22 cellular contexts compared by ENCODE assay signal in genomic region chr1:36582066-36582755, GRCh38.
"Had no signal": no experiment of that assay in that cellular context is flagged by ENCODE, and none has a peak within 500 bp of the region (broad histone marks: within the 10 kb centered on the region; RNA-seq: fewer than 3 reads in every experiment).

No MANE protein-coding gene starts in this region.

- H3K9me3 Mint-ChIP-seq: activated T-cell treated with anti-CD3 and anti-CD28 coated beads, Interleukin-2, amount 50 U/mL, for 4 hours; activated T-helper 2 cell treated with anti-CD3 and anti-CD28 coated beads, Interferon-gamma antibody, Interleukin-2, Interleukin-4, amounts not matched to agents 10 μg/mL and 5 μg/mL and 100 μg/mL, durations not matched to agents 14 hours and 24 hours and 36 hours; dendritic cell treated with granulocyte-macrophage colony-stimulating factor and Interleukin-4, amounts not matched to agents 40 ng/mL and 50 ng/mL, for 4 days; neural crest cell; stimulated activated naive CD8-positive, alpha-beta T cell treated with anti-CD3 and anti-CD28 coated beads, Interleukin-15, Interleukin-2, amounts not matched to agents 100 ng/mL and 50 ng/mL, for 24 hours had no signal

- H3K4me3 ChIP-seq: adrenal gland, ascending aorta, heart right ventricle, lung, prostate gland, tibial artery had no signal

- H3K9me3 ChIP-seq: adrenal gland, ascending aorta, heart right ventricle, prostate gland, tibial artery had no signal

- H3K4me1 ChIP-seq: adrenal gland, ascending aorta, heart right ventricle, prostate gland, tibial artery had no signal

- H3K27me3 ChIP-seq: ascending aorta, brain microvascular endothelial cell had no signal

- DNase-seq: activated naive CD4-positive, alpha-beta T cell; activated T-cell treated with anti-CD3 and anti-CD28 coated beads, Interleukin-2, amount 50 U/mL, for 4 hours; adrenal gland; brain microvascular endothelial cell; caudate nucleus; effector CD4-positive, alpha-beta T cell; erythroblast; foreskin fibroblast; heart right ventricle; naive thymus-derived CD4-positive, alpha-beta T cell; stimulated activated CD4-positive, alpha-beta T cell treated with anti-CD3 and anti-CD28 coated beads, Interleukin-4, amount 100 ng/mL, for 24 hours; substantia nigra; T-helper 9 cell; tibial artery had no signal

- H3K36me3 Mint-ChIP-seq: activated naive CD8-positive, alpha-beta T cell; naive thymus-derived CD4-positive, alpha-beta T cell had no signal

- H3K4me3 Mint-ChIP-seq: activated naive CD8-positive, alpha-beta T cell; activated T-cell treated with anti-CD3 and anti-CD28 coated beads, Interleukin-2, amount 50 U/mL, for 4 hours; dendritic cell treated with granulocyte-macrophage colony-stimulating factor and Interleukin-4, amounts not matched to agents 40 ng/mL and 50 ng/mL, for 4 days; naive thymus-derived CD4-positive, alpha-beta T cell; neural crest cell; stimulated activated naive CD8-positive, alpha-beta T cell treated with anti-CD3 and anti-CD28 coated beads, Interleukin-15, Interleukin-2, amounts not matched to agents 100 ng/mL and 50 ng/mL, for 24 hours had no signal

- H3K27ac ChIP-seq: adrenal gland, ascending aorta, brain microvascular endothelial cell, heart right ventricle, prostate gland, tibial artery had no signal

- H3K27ac Mint-ChIP-seq: activated naive CD8-positive, alpha-beta T cell; activated T-helper 2 cell treated with anti-CD3 and anti-CD28 coated beads, Interferon-gamma antibody, Interleukin-2, Interleukin-4, amounts not matched to agents 10 μg/mL and 5 μg/mL and 100 μg/mL, durations not matched to agents 14 hours and 24 hours and 36 hours; dendritic cell treated with granulocyte-macrophage colony-stimulating factor and Interleukin-4, amounts not matched to agents 40 ng/mL and 50 ng/mL, for 4 days; naive thymus-derived CD4-positive, alpha-beta T cell; stimulated activated naive CD8-positive, alpha-beta T cell treated with anti-CD3 and anti-CD28 coated beads, Interleukin-15, Interleukin-2, amounts not matched to agents 100 ng/mL and 50 ng/mL, for 24 hours had no signal

- H3K36me3 ChIP-seq: adrenal gland, ascending aorta, brain microvascular endothelial cell, heart right ventricle, prostate gland, tibial artery had no signal
